In the genomic region with DNA sequence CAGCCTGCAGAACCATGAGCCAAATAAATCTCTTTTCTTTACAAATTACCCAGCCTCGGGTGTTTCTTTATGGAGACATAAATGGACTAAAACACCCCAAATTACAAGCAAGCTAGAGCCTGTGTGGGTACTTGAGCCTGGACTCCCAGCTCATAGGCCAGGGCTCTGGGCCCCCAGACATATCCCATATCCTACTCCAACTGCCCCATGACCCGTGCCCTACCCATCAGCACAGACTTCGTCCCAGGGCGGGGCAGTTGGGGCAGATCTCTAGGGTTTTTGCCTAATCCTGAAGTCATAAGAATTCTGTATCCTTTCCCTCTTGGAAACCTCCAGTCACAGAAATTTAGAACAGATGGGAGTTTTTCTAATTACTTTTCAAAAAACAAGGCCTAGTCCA, we compare ENCODE assay signal across 15 cellular contexts.
DNase-seq lines count a peak whose midpoint lies in the region; ATAC-seq lines count a peak whose summit lies in the region.
"Had no signal": no experiment of that assay in that cellular context is flagged by ENCODE, and none has a peak within 500 bp of the region (broad histone marks: within the 10 kb centered on the region; RNA-seq: fewer than 3 reads in every experiment).

No MANE protein-coding gene starts in this region.

- DNase-seq in SK-N-DZ (ENCODE audit: low spot score) (peak; percentile 94), islet precursor cell (peak; percentile 31), sciatic nerve (ENCODE audit: low spot score) (no peak), kidney glomerular epithelial cell (lab: John Stamatoyannopoulos, UW) (no peak)
- DNase-seq in activated naive CD8-positive, alpha-beta T cell treated with anti-CD3 and anti-CD28 coated beads for 36 hours = no peak
- DNase-seq: Caco-2; CD4-positive, CD25-positive, alpha-beta regulatory T cell; CD8-positive, alpha-beta T cell; DMS153; DND-41; H9 had no signal

- no peaks in the 10 kb centered on the region for H3K4me1 Mint-ChIP-seq in activated naive CD8-positive, alpha-beta T cell treated with anti-CD3 and anti-CD28 coated beads for 36 hours
- H3K4me1 Mint-ChIP-seq: B cell; CD4-positive, CD25-positive, alpha-beta regulatory T cell had no signal

- ATAC-seq in sciatic nerve (peak; percentile 35), GM21825 (IDR thresholded peaks at IDR 0.05; ENCODE audit: unreplicated experiment) (no peak)
- ATAC-seq: CD8-positive, alpha-beta T cell; GM23338; HCT116 had no signal

- intact Hi-C loops in sciatic nerve (cut with DNase I) = no loop called here

- no peaks in the 10 kb centered on the region for H3K36me3 Mint-ChIP-seq in activated naive CD8-positive, alpha-beta T cell treated with anti-CD3 and anti-CD28 coated beads for 36 hours
- H3K36me3 Mint-ChIP-seq: CD4-positive, CD25-positive, alpha-beta regulatory T cell; CD8-positive, alpha-beta T cell had no signal

- H3K27ac Mint-ChIP-seq in activated naive CD8-positive, alpha-beta T cell treated with anti-CD3 and anti-CD28 coated beads for 36 hours = no peak overlapping the region
- H3K27ac Mint-ChIP-seq: B cell; CD4-positive, CD25-positive, alpha-beta regulatory T cell; CD8-positive, alpha-beta T cell; GM23338; H9 had no signal

- H3K27me3 Mint-ChIP-seq in activated naive CD8-positive, alpha-beta T cell treated with anti-CD3 and anti-CD28 coated beads for 36 hours = no peaks in the 10 kb centered on the region
- H3K27me3 Mint-ChIP-seq: B cell; CD4-positive, CD25-positive, alpha-beta regulatory T cell had no signal

- H3K4me3 Mint-ChIP-seq in activated naive CD8-positive, alpha-beta T cell treated with anti-CD3 and anti-CD28 coated beads for 36 hours = no peak overlapping the region
- H3K4me3 Mint-ChIP-seq: B cell; CD4-positive, CD25-positive, alpha-beta regulatory T cell; CD8-positive, alpha-beta T cell; GM23338; H9 had no signal

- H3K9me3 Mint-ChIP-seq in activated naive CD8-positive, alpha-beta T cell treated with anti-CD3 and anti-CD28 coated beads for 36 hours = no peaks in the 10 kb centered on the region
- H3K9me3 Mint-ChIP-seq: CD8-positive, alpha-beta T cell had no signal

Comparison
In these comparisons a context has a peak if more than half of its experiments do, and no peak if none do; other contexts are left out.
1. DNase-seq: peak in SK-N-DZ (single experiment) and islet precursor cell (single experiment); none in sciatic nerve (single experiment), kidney glomerular epithelial cell (single experiment) and activated naive CD8-positive, alpha-beta T cell treated with anti-CD3 and anti-CD28 coated beads for 36 hours (single experiment).